In genomic region chr5:16871746-16872339, GRCh38 we compare ENCODE assay signal across 17 cellular contexts.
DNase-seq lines count a peak whose midpoint lies in the region; ATAC-seq and TF ChIP-seq lines count a peak whose summit lies in the region.
"Had no signal": no experiment of that assay in that cellular context is flagged by ENCODE, and none has a peak within 500 bp of the region (broad histone marks: within the 10 kb centered on the region; RNA-seq: fewer than 3 reads in every experiment).

No MANE protein-coding gene starts in this region.

- H3K36me3 Mint-ChIP-seq in endothelial cell (ENCODE audit: low read depth, unreplicated experiment) (peaks cover 54% of the 10 kb centered on the region), progenitor cell of endocrine pancreas (ENCODE audit: insufficient read depth) (peaks cover 42% of the 10 kb centered on the region)
- H3K36me3 Mint-ChIP-seq: T-cell had no signal

- ATAC-seq in GM19397 (IDR thresholded peaks at IDR 0.05; ENCODE audit: unreplicated experiment) = no peak
- ATAC-seq in upper lobe of right lung = no peak
- ATAC-seq: activated CD4-positive, alpha-beta T cell treated with anti-CD3 and anti-CD28 coated beads for 36 hours; K562; T-cell had no signal

- CTCF ChIA-PET in AG04450 (lab: Charles Lee) = interaction anchor here (0.9 to 2.1 kb wide), 2 partner anchors 80 to 318 kb away, joined by 3 to 8 read pairs; no protein-coding TSS in a partner anchor
- CTCF ChIA-PET in GM10248 (lab: Yijun Ruan, JAX) = no interaction called here

- no peaks in the 10 kb centered on the region for H3K36me3 ChIP-seq in upper lobe of right lung

- DNase-seq in AG04450 (ENCODE audit: low read depth, low spot score) (peak; percentile 39), M059J (ENCODE audit: low read depth) (peak; percentile 92), endothelial cell (ENCODE audit: low spot score) (no peak), progenitor cell of endocrine pancreas (ENCODE audit: low spot score, unreplicated experiment) (no peak), GM10248 (ENCODE audit: extremely low spot score) (no peak), upper lobe of right lung (no peak), DMS53 treated with DMSO at 0.1 percent for 48 hours (lab: John Stamatoyannopoulos, UW; ENCODE audit: unreplicated experiment) (no peak)
- DNase-seq: activated CD4-positive, alpha-beta T cell treated with anti-CD3 and anti-CD28 coated beads for 36 hours; naive B cell; NCI-H2081 treated with DMSO at 0.1 percent for 48 hours; NK-92 treated with Interleukin-12 subunit alpha and Interleukin-12 subunit beta, amount 100 ng/mL, for 24 hours; T-cell had no signal

- intact Hi-C loops in upper lobe of right lung (cut with DNase I) = no loop called here

- H3K9me3 Mint-ChIP-seq in endothelial cell (ENCODE audit: unreplicated experiment) (peaks cover 13% of the 10 kb centered on the region), progenitor cell of endocrine pancreas (ENCODE audit: low read depth) (peaks cover 18% of the 10 kb centered on the region)

- H3K27ac Mint-ChIP-seq in endothelial cell (ENCODE audit: unreplicated experiment) = peak overlapping the region; percentile 48
- H3K27ac Mint-ChIP-seq in progenitor cell of endocrine pancreas = peak overlapping the region; percentile 63
- H3K27ac Mint-ChIP-seq: activated CD4-positive, alpha-beta T cell treated with anti-CD3 and anti-CD28 coated beads for 36 hours; B cell; T-cell had no signal

- H3K27ac ChIP-seq in AG04450 (ENCODE audit: low read depth, low read length) = peak overlapping the region; percentile 77
- no peak overlapping the region for H3K27ac ChIP-seq in upper lobe of right lung

- H3K27me3 ChIP-seq in AG04450 (ENCODE audit: control insufficient read depth, insufficient read depth, low read length) (no peaks in the 10 kb centered on the region), upper lobe of right lung (no peaks in the 10 kb centered on the region)

- peaks cover 10% of the 10 kb centered on the region for H3K4me1 ChIP-seq in upper lobe of right lung

- peaks cover 11% of the 10 kb centered on the region for H3K9me3 ChIP-seq in AG04450 (ENCODE audit: control insufficient read depth, insufficient read depth, low read length)
- no peaks in the 10 kb centered on the region for H3K9me3 ChIP-seq in upper lobe of right lung

- H3K4me1 Mint-ChIP-seq in endothelial cell (ENCODE audit: unreplicated experiment) (peaks cover 28% of the 10 kb centered on the region), progenitor cell of endocrine pancreas (ENCODE audit: low read depth) (peaks cover 10% of the 10 kb centered on the region)
- H3K4me1 Mint-ChIP-seq: activated CD4-positive, alpha-beta T cell treated with anti-CD3 and anti-CD28 coated beads for 36 hours; B cell; naive B cell; T-cell had no signal

- peak overlapping the region; percentile 17 for H3K4me3 Mint-ChIP-seq in endothelial cell (ENCODE audit: unreplicated experiment)
- no peak overlapping the region for H3K4me3 Mint-ChIP-seq in progenitor cell of endocrine pancreas (ENCODE audit: low read depth)
- H3K4me3 Mint-ChIP-seq: activated CD4-positive, alpha-beta T cell treated with anti-CD3 and anti-CD28 coated beads for 36 hours; B cell; brain; naive B cell; T-cell had no signal

- H3K27me3 Mint-ChIP-seq in endothelial cell (ENCODE audit: unreplicated experiment) = peaks cover 6% of the 10 kb centered on the region
- no peaks in the 10 kb centered on the region for H3K27me3 Mint-ChIP-seq in progenitor cell of endocrine pancreas
- H3K27me3 Mint-ChIP-seq: activated CD4-positive, alpha-beta T cell treated with anti-CD3 and anti-CD28 coated beads for 36 hours; B cell; brain; naive B cell; T-cell had no signal

- TF ChIP-seq CTCF in AG04450 (IDR thresholded peaks at IDR 0.05; ENCODE audit: low read depth, low read length) = no peak
- TF ChIP-seq CTCF in endothelial cell (IDR thresholded peaks at IDR 0.05; ENCODE audit: unreplicated experiment) = no peak
- no peak for TF ChIP-seq CTCF in progenitor cell of endocrine pancreas (IDR thresholded peaks at IDR 0.05; ENCODE audit: unreplicated experiment)
- TF ChIP-seq CTCF in GM10248 (IDR thresholded peaks at IDR 0.05; ENCODE audit: control extremely low read depth, extremely low read depth, low read depth, missing control alignments) = no peak
- TF ChIP-seq CTCF in upper lobe of right lung (IDR thresholded peaks at IDR 0.05) = no peak

- no peak overlapping the region for H3K4me3 ChIP-seq in AG04450 (ENCODE audit: low read depth, low read length)
- H3K4me3 ChIP-seq in upper lobe of right lung = no peak overlapping the region
- H3K4me3 ChIP-seq: K562, skin epidermis had no signal

- POLR2A ChIA-PET in AG04450 (lab: Yijun Ruan, JAX) (interaction anchor here (1.8 kb wide), 1 partner anchor 14 kb away, joined by 5 read pairs; no protein-coding TSS in a partner anchor), GM10248 (lab: Yijun Ruan, JAX) (no interaction called here)

Comparison
In these comparisons a context has a peak if more than half of its experiments do, and no peak if none do; other contexts are left out.
1. DNase-seq: peak in AG04450 (single experiment) and M059J (single experiment); none in endothelial cell (single experiment), progenitor cell of endocrine pancreas (single experiment), GM10248 (single experiment), upper lobe of right lung (single experiment) and DMS53 treated with DMSO at 0.1 percent for 48 hours (single experiment).